Comparison of ENCODE assay signal across 8 cellular contexts in genomic region chr12:57754411-57755193, GRCh38. TPM values are rescaled to one million over a fixed set of nuclear protein-coding genes. Genes with fewer than 3 reads are reported as not detected.
DNase-seq lines count a peak whose midpoint lies in the region; ATAC-seq and TF ChIP-seq lines count a peak whose summit lies in the region.

MARCHF9 (plus strand) TSS chr12:57755103; CDS start chr12:57755529, 426 bp downstream.

- peak within 1 kb of the TSS; percentile 38 for H3K27ac Mint-ChIP-seq in activated naive CD4-positive, alpha-beta T cell treated with anti-CD3 and anti-CD28 coated beads for 36 hours

- H3K9me3 Mint-ChIP-seq in activated naive CD4-positive, alpha-beta T cell treated with anti-CD3 and anti-CD28 coated beads for 36 hours, result no peaks in the 10 kb centered on the region

- DNase-seq in COR-L47 (lab: John Stamatoyannopoulos, UW) (peak; percentile 91), SK-MEL-5 (ENCODE audit: low read depth, low spot score) (peak; percentile 68), cardiac septum (ENCODE audit: low spot score) (peak; percentile 72), psoas muscle (peak in 1 of 2 donors; percentile 54), vagina (ENCODE audit: extremely low spot score in 2 of 2) (no peak)
- DNase-seq in activated naive CD4-positive, alpha-beta T cell treated with anti-CD3 and anti-CD28 coated beads for 36 hours, result peak; percentile 89

- TF ChIP-seq POLR2A in vagina (IDR thresholded peaks at IDR 0.05), result no peak

- H3K27ac ChIP-seq in psoas muscle (no peak within 1 kb of the TSS), vagina (peak within 1 kb of the TSS; percentile 53)

- intact Hi-C loops in activated naive CD4-positive, alpha-beta T cell treated with anti-CD3 and anti-CD28 coated beads for 36 hours (cut with micrococcal nuclease), result loop anchor here (2.0 to 5.0 kb wide), 3 partner anchors 14 to 1842 kb away; partner anchors contain the start of gene SLC16A7
- intact Hi-C loops in cardiac septum (cut with DNase I) (no loop called here), psoas muscle (cut with DNase I) (no loop called here), vagina (cut with DNase I) (no loop called here)

- H3K4me3 Mint-ChIP-seq in activated naive CD4-positive, alpha-beta T cell treated with anti-CD3 and anti-CD28 coated beads for 36 hours, result peak within 1 kb of the TSS; percentile 81

- H3K27me3 Mint-ChIP-seq in activated naive CD4-positive, alpha-beta T cell treated with anti-CD3 and anti-CD28 coated beads for 36 hours (ENCODE audit: low read depth), result no peaks in the 10 kb centered on the region

- peaks cover 61% of the 10 kb centered on the region for H3K4me1 Mint-ChIP-seq in activated naive CD4-positive, alpha-beta T cell treated with anti-CD3 and anti-CD28 coated beads for 36 hours (ENCODE audit: low read depth)

- peak within 1 kb of the TSS; percentile 91 for H3K4me2 ChIP-seq in Loucy (ENCODE audit: low read depth, low read length, poor library complexity, severe bottlenecking)

- peaks cover 30% of the 10 kb centered on the region for H3K36me3 Mint-ChIP-seq in activated naive CD4-positive, alpha-beta T cell treated with anti-CD3 and anti-CD28 coated beads for 36 hours (ENCODE audit: low read depth)

- H3K9ac ChIP-seq in Loucy (ENCODE audit: low read depth, low read length, poor library complexity, severe bottlenecking), result peak within 1 kb of the TSS; percentile 73

- peak; percentile 40 for ATAC-seq in GM21529 (IDR thresholded peaks at IDR 0.05; ENCODE audit: unreplicated experiment)
- ATAC-seq in psoas muscle, result no peak

- in situ Hi-C loops in SK-MEL-5 (cut with HindIII; ENCODE audit: low pct_unique_long_range_greater_than_20kb, low sequenced_read_pairs), result no loop called here

- no peaks in the 10 kb centered on the region for H3K9me2 ChIP-seq in Loucy (replicated peaks; ENCODE audit: low read depth, low read length)

- H3K4me3 ChIP-seq in Loucy (ENCODE audit: low read length, poor library complexity, severe bottlenecking), result peak within 1 kb of the TSS; percentile 78
- peak within 1 kb of the TSS; percentile 72 for H3K4me3 ChIP-seq in psoas muscle
- H3K4me3 ChIP-seq in vagina, result peak within 1 kb of the TSS; percentile 75 to 78

- no peak for TF ChIP-seq CTCF in Loucy (conservative IDR thresholded peaks at IDR 0.05; ENCODE audit: low read length)
- no peak for TF ChIP-seq CTCF in psoas muscle (IDR thresholded peaks at IDR 0.05)
- no peak for TF ChIP-seq CTCF in vagina (IDR thresholded peaks at IDR 0.05)

- H3K36me3 ChIP-seq in Loucy (ENCODE audit: insufficient read depth, low read length) (no peaks in the 10 kb centered on the region; the same call in 1 of the 2 replicates), psoas muscle (ENCODE audit: insufficient read depth in 1 of 2, low read depth in 1 of 2) (peaks cover 5 to 34% of the 10 kb centered on the region in 2 donors), vagina (peaks cover 0 to under 1% of the 10 kb centered on the region in 2 donors)

- H3F3A ChIP-seq in Loucy (ENCODE audit: low read depth), result peaks cover 7% of the 10 kb centered on the region

- WGBS in psoas muscle, 3 donors, result 1 to 3% (median 1%) methylated on average over 14 to 40 of the region's 41 CpGs

- CTCF ChIA-PET in activated naive CD4-positive, alpha-beta T cell treated with anti-CD3 and anti-CD28 coated beads for 36 hours (lab: Charles Lee), result interaction anchor here (0.7 to 3.4 kb wide), 4 partner anchors 11 to 83 kb away, joined by 3 to 42 read pairs (median 5); partner anchors contain the start of genes CYP27B1 and TSFM

- H3K4me1 ChIP-seq in Loucy (ENCODE audit: insufficient read depth, low read length, poor library complexity, severe bottlenecking) (peaks cover 41% of the 10 kb centered on the region), psoas muscle (peaks cover 26% of the 10 kb centered on the region), vagina (peaks cover 44% of the 10 kb centered on the region)

- peaks cover 38% of the 10 kb centered on the region for H3K79me2 ChIP-seq in Loucy (ENCODE audit: insufficient read depth, low read length)

- H2AFZ ChIP-seq in Loucy (ENCODE audit: low read length), result peak within 1 kb of the TSS; percentile 89

- peaks cover 30% of the 10 kb centered on the region for H4K20me1 ChIP-seq in Loucy (ENCODE audit: insufficient read depth, low read length, poor library complexity, severe bottlenecking)

- no peaks in the 10 kb centered on the region for H3K9me3 ChIP-seq in Loucy (ENCODE audit: insufficient read depth, low read depth, low read length)
- H3K9me3 ChIP-seq in psoas muscle, result no peaks in the 10 kb centered on the region
- no peaks in the 10 kb centered on the region for H3K9me3 ChIP-seq in vagina

- H3K27me3 ChIP-seq in Loucy (ENCODE audit: insufficient read depth, low read length, poor library complexity, severe bottlenecking) (no peaks in the 10 kb centered on the region), psoas muscle (ENCODE audit: insufficient read depth in 3 of 3, low read length in 2 of 3) (peaks cover 0 to 4% (median 0%) of the 10 kb centered on the region in 3 donors), vagina (no peaks in the 10 kb centered on the region)

RNA-seq across cellular contexts. Expression of gene MARCHF9, which starts in this region (rescaled TPM):
- total RNA-seq in SK-MEL-5 (2014; rRNA removed; shearing (Covaris generic)), result 11.9 and 12.5 TPM in 2 replicates
- 21.9 and 26.1 TPM in 2 replicates for polyA plus RNA-seq in SK-MEL-5 (2015; cell fraction: cytosol; rRNA removed)
- polyA plus RNA-seq in SK-MEL-5 (2015; cell fraction: nucleus; rRNA removed), result 24.6 and 45.1 TPM in 2 replicates
- total RNA-seq in activated naive CD4-positive, alpha-beta T cell treated with anti-CD3 and anti-CD28 coated beads for 36 hours, result 10 to 100 TPM; 10.4 to 10.8 TPM
- 13.1 TPM for total RNA-seq in cardiac septum
- 1 to 10 TPM; 7.8 to 9.4 (median 8.8) TPM for total RNA-seq in psoas muscle
- polyA plus RNA-seq in psoas muscle, result 1 to 10 TPM; 5.7 to 8.8 (median 7.2) TPM
- 8.3 TPM for total RNA-seq in vagina

Comparison
In these comparisons a context has a peak if more than half of its experiments do, and no peak if none do; other contexts are left out.
1. DNase-seq: peak in COR-L47 (single experiment), SK-MEL-5 (single experiment), activated naive CD4-positive, alpha-beta T cell treated with anti-CD3 and anti-CD28 coated beads for 36 hours (single experiment) and cardiac septum (single experiment); none in vagina (0 of 2).
2. Peak in every context shown above with its lines, with median percentiles within 50 percentile points of each other: H3K4me3 ChIP-seq.